Comparison of ENCODE assay signal across 18 cellular contexts in the genomic region with DNA sequence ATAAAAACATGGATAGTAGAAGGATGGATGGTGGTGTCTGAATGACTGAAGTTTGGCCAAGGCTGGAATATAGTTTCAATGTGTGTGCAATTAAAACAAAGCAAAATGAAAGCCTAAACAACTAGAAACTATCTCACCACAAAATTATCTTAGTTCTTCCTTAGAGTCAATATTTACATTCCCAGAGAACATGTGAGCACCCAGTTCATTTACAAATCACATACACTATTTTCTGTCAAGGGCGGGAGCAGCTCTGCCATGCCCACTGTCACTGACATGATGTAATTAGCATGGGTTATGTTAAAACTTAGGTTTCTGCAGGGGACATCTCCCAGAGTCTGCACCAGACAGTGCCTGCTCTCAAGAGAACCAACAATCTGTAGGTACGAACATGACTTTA.
"Had no signal": no experiment of that assay in that cellular context is flagged by ENCODE, and none has a peak within 500 bp of the region (broad histone marks: within the 10 kb centered on the region; RNA-seq: fewer than 3 reads in every experiment).

No MANE protein-coding gene starts in this region.

- DNase-seq: activated B cell treated with CpG ODN at 0.5 μM for 24 hours; activated CD4-positive, alpha-beta T cell treated with anti-CD3 and anti-CD28 coated beads, Interleukin-2, amount 50 U/mL, for 1 hour; activated naive CD4-positive, alpha-beta T cell treated with anti-CD3 and anti-CD28 coated beads, Interleukin-2, amount 50 U/mL, for 16 hours; activated T-cell treated with anti-CD3 and anti-CD28 coated beads for 4 hours; adrenal gland; central memory CD4-positive, alpha-beta T cell; cortex of kidney; effector memory CD4-positive, alpha-beta T cell; foreskin keratinocyte; heart right ventricle; islet precursor cell; left lung; mesendoderm; small intestine; upper lobe of left lung had no signal

- H3K4me1 ChIP-seq: foreskin keratinocyte, left lung, parathyroid adenoma had no signal

- H3K9me3 ChIP-seq: adrenal gland, heart right ventricle, left lung, right atrium auricular region, upper lobe of left lung had no signal

- ATAC-seq: heart right ventricle; left lung; stimulated activated memory B cell treated with anti-CD40 and anti-IgM and Interleukin-4, amounts not matched to agents 10 μg/mL and 1 μg/mL and 100 μg/mL, for 72 hours had no signal

- H3K27me3 ChIP-seq: adrenal gland, foreskin keratinocyte, heart right ventricle, left lung, right atrium auricular region, upper lobe of left lung had no signal

- H3K36me3 ChIP-seq: adrenal gland, heart right ventricle, left lung, right atrium auricular region, upper lobe of left lung had no signal

- H3K4me3 ChIP-seq: adrenal gland, heart right ventricle, left lung, right atrium auricular region, upper lobe of left lung had no signal

- H3K27ac ChIP-seq: foreskin keratinocyte, left lung, parathyroid adenoma, upper lobe of left lung had no signal
